In genomic region chr17:44219636-44220210, GRCh38 we compare ENCODE assay signal across 8 cellular contexts. TPM values are rescaled to one million over a fixed set of nuclear protein-coding genes. Genes with fewer than 3 reads are reported as not detected.
DNase-seq lines count a peak whose midpoint lies in the region; ATAC-seq, FAIRE-seq and TF ChIP-seq lines count a peak whose summit lies in the region.

Gene UBTF (minus strand): TSS chr17:44219675. CDS start chr17:44218229, 1,446 bp downstream.

- H3K79me2 ChIP-seq in PC-9 (ENCODE audit: low read depth): peaks cover 29% of the 10 kb centered on the region

- H3K36me3 Mint-ChIP-seq in neural crest cell (ENCODE audit: low read depth): peaks cover 4% of the 10 kb centered on the region

- H3K4me1 ChIP-seq in A673 (ENCODE audit: insufficient read depth, low read length, poor library complexity, severe bottlenecking) (peaks cover 9% of the 10 kb centered on the region), PC-9 (replicated peaks; ENCODE audit: insufficient read depth) (peaks cover 22% of the 10 kb centered on the region), thymus (ENCODE audit: control insufficient read depth, insufficient read depth, low read length) (peaks cover 26% of the 10 kb centered on the region)

- H3K36me3 ChIP-seq in A673 (ENCODE audit: insufficient read depth, low read length, poor library complexity, severe bottlenecking) (peaks cover 25% of the 10 kb centered on the region), PC-9 (ENCODE audit: low read depth) (peaks cover 22% of the 10 kb centered on the region), thymus (ENCODE audit: control insufficient read depth, insufficient read depth) (peaks cover 15% of the 10 kb centered on the region)

- peak; percentile 9 for ATAC-seq in GM19023 (IDR thresholded peaks at IDR 0.05; ENCODE audit: unreplicated experiment)

- intact Hi-C loops in A673 (cut with micrococcal nuclease; ENCODE audit: unreplicated experiment) (loop anchor here (5.0 kb wide), 1 partner anchor 108 kb away; no protein-coding TSS in a partner anchor), PC-9 (cut with micrococcal nuclease; ENCODE audit: unreplicated experiment) (loop anchor here (5.0 kb wide), 1 partner anchor 88 kb away; the partner anchor contains the start of gene RUNDC3A)

- BruUV-seq in A673 (replicated peaks; lab: Mats Ljungman, UMichigan) (no TSS peak), PC-9 (replicated peaks; lab: Mats Ljungman, UMichigan) (no TSS peak)

- under 1% methylated on average over 58 of the region's 68 CpGs for WGBS in thymus

- peak within 1 kb of the TSS; percentile 93 for H3K4me3 Mint-ChIP-seq in neural crest cell

- peaks cover 2% of the 10 kb centered on the region for H3K27me3 Mint-ChIP-seq in neural crest cell (ENCODE audit: low read depth)

- no peaks in the 10 kb centered on the region for H3K9me2 ChIP-seq in PC-9 (ENCODE audit: insufficient read depth)

- peak; percentile 84 for DNase-seq in A673 (ENCODE audit: low spot score)
- DNase-seq in HT-29 (ENCODE audit: low spot score): peak; percentile 46
- peak in 1 of 2 experiments; percentile 53 for DNase-seq in PC-9
- DNase-seq in activated naive CD4-positive, alpha-beta T cell treated with Interleukin-2 at 50 U/mL for 16 hours: peak; percentile 59
- peak; percentile 56 to 81 for DNase-seq in frontal cortex (ENCODE audit: low spot score in 2 of 2)
- DNase-seq in neural crest cell (ENCODE audit: low read depth, low spot score): peak; percentile 55

- peak within 1 kb of the TSS; percentile 92 for H3K4me2 ChIP-seq in PC-9

- CTCF ChIA-PET in A673 (lab: Charles Lee): interaction anchor here (1.0 kb wide), 1 partner anchor 9 kb away, joined by 6 read pairs; no protein-coding TSS in a partner anchor
- CTCF ChIA-PET in PC-9 (lab: Charles Lee): no interaction called here

- TF ChIP-seq CTCF in A673 (conservative IDR thresholded peaks at IDR 0.05; ENCODE audit: low read depth, low read length) (no peak), PC-9 (conservative IDR thresholded peaks at IDR 0.05) (no peak), neural crest cell (conservative IDR thresholded peaks at IDR 0.05) (no peak)

- POLR2A ChIA-PET in A673 (lab: Charles Lee; ENCODE audit: low non-redundant PET) (no interaction called here), PC-9 (lab: Charles Lee; ENCODE audit: unreplicated experiment) (interaction anchor here (0.6 to 0.7 kb wide), 3 partner anchors 13 to 146 kb away, joined by 3 to 6 read pairs (median 5); no protein-coding TSS in a partner anchor)

- FAIRE-seq in frontal cortex (lab: Jason Lieb, UNC): no peak

- H3K9me3 ChIP-seq in A673 (ENCODE audit: low read depth, low read length, poor library complexity, severe bottlenecking) (no peaks in the 10 kb centered on the region), PC-9 (ENCODE audit: insufficient read depth, low read depth) (no peaks in the 10 kb centered on the region), thymus (ENCODE audit: control insufficient read depth) (no peaks in the 10 kb centered on the region)

- H3K4me1 Mint-ChIP-seq in neural crest cell: peaks cover 32% of the 10 kb centered on the region

- H4K20me1 ChIP-seq in PC-9 (ENCODE audit: insufficient read depth): no peaks in the 10 kb centered on the region

- H3K27ac Mint-ChIP-seq in neural crest cell (ENCODE audit: unreplicated experiment): peak within 1 kb of the TSS; percentile 96

- H3F3A ChIP-seq in PC-9 (ENCODE audit: insufficient read depth, low read depth): peaks cover 36% of the 10 kb centered on the region; the same call in 1 of the 2 replicates

- peak within 1 kb of the TSS; percentile 94 for H3K27ac ChIP-seq in A673 (ENCODE audit: low read depth, low read length, poor library complexity, severe bottlenecking)
- peak within 1 kb of the TSS; percentile 55; the same call in 1 of the 2 replicates for H3K27ac ChIP-seq in PC-9
- peak within 1 kb of the TSS; percentile 99 for H3K27ac ChIP-seq in thymus (ENCODE audit: low read depth)

- no peaks in the 10 kb centered on the region for H3K27me3 ChIP-seq in A673 (replicated peaks; ENCODE audit: insufficient read depth, low read depth, low read length, poor library complexity)
- H3K27me3 ChIP-seq in PC-9 (ENCODE audit: insufficient read depth, low read depth): no peaks in the 10 kb centered on the region
- peaks cover 4% of the 10 kb centered on the region for H3K27me3 ChIP-seq in thymus (ENCODE audit: control insufficient read depth, insufficient read depth)

- H3K9me3 Mint-ChIP-seq in neural crest cell: no peaks in the 10 kb centered on the region

- peak within 1 kb of the TSS; percentile 84 for H2AFZ ChIP-seq in PC-9

- peak within 1 kb of the TSS; percentile 72 for H3K4me3 ChIP-seq in A673 (ENCODE audit: low read depth, low read length, poor library complexity, severe bottlenecking)
- peak within 1 kb of the TSS; percentile 97 for H3K4me3 ChIP-seq in PC-9
- H3K4me3 ChIP-seq in thymus (ENCODE audit: low read length): peak within 1 kb of the TSS; percentile 91

RNA-seq across cellular contexts. Expression of gene UBTF, which starts in this region (rescaled TPM):
- total RNA-seq in A673 (2021) (101 and 114 TPM in 2 replicates), PC-9 (2021) (59.6 and 61.7 TPM in 2 replicates), frontal cortex (69.3 TPM), neural crest cell (106 and 108 TPM in 2 replicates)
- total RNA-seq in HT-29 (2014; rRNA removed; shearing (Covaris generic)): 61.8 and 65.2 TPM in 2 replicates
- 70.1 TPM for polyA plus RNA-seq in thymus
